Comparison of ENCODE assay signal across 1 cellular context in the genomic region with DNA sequence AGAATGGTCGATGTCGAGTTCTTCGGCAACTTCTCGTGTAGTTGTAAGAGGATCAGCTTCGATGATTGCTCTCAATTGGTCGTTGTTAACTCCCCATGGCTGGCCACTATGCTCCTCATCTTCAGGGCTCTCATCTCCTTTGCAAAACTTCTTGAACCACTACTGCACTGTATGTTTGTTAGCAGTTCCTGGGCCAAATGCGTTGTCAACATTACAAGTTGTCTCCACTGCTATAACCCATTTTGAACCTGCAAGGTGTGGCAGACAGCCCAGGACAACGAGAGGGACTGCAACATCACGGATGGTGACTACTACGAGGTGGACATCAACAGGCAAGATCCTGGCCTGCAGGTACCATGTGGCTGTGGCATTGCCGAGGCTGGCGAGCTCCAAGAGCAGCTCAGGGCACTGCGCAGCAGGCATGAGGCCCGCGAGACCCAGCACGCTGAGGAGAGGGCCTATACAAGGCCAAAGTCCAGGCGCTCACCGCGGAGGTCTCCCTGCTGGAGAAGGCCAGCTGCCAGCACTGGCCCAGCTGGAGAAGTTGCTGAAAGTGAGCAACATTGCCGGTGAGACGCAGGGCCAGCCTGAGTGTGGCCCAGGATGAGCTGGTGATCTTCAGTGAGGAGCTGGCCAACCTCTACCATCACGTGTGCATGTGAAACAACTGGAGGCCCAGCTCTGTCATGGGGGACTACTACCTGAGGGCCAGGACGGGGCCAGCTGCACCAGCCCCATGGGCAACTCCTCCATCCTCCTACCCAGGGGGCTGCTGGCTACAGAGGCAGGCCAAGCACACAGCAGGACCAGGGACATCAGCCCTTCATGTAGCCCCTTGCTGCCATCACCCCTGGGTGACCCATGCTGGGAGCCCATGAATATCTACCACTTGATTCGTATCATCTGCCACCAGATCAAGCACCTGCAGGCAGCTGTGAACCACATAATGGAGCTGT.
TF ChIP-seq lines count a peak whose summit lies in the region.

No MANE protein-coding gene starts in this region.

TF ChIP-seq in HepG2, 621 proteins besides CTCF, POLR2A, EP300 and RAD21 (continued from another document and continues in another):
- TF ChIP-seq, protein P1, sequence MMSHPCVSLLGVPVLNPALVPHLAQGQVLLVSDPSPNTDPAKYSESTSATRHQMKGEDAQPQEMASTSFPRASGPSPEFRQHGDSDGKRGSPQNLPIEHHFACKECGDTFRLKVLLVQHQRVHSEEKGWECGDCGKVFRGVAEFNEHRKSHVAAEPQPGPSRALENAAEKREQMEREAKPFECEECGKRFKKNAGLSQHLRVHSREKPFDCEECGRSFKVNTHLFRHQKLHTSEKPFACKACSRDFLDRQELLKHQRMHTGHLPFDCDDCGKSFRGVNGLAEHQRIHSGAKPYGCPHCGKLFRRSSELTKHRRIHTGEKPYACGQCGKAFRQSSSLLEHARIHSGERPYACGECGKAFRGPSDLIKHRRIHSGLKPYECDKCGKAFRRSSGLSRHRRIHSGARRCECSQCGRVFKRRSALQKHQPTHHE (CRISPR knock-in tag; IDR thresholded peaks at IDR 0.05; ENCODE audit: borderline replicate concordance), result 0 out of 2 replicates have a peak, but pooled peaks have one; percentile 68
- no peak for TF ChIP-seq ZFAT (CRISPR knock-in tag; conservative IDR thresholded peaks at IDR 0.05)
- TF ChIP-seq, protein P2, sequence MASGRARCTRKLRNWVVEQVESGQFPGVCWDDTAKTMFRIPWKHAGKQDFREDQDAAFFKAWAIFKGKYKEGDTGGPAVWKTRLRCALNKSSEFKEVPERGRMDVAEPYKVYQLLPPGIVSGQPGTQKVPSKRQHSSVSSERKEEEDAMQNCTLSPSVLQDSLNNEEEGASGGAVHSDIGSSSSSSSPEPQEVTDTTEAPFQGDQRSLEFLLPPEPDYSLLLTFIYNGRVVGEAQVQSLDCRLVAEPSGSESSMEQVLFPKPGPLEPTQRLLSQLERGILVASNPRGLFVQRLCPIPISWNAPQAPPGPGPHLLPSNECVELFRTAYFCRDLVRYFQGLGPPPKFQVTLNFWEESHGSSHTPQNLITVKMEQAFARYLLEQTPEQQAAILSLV (CRISPR knock-in tag; IDR thresholded peaks at IDR 0.05; ENCODE audit: borderline replicate concordance), result peak; percentile 77; the same call in 1 of the 2 replicates
- peak; percentile 95 for TF ChIP-seq CHCHD3 (CRISPR knock-in tag; IDR thresholded peaks at IDR 0.05)
- no peak for TF ChIP-seq ZNF256 (CRISPR knock-in tag; conservative IDR thresholded peaks at IDR 0.05)
- TF ChIP-seq ZNF232 (CRISPR knock-in tag; IDR thresholded peaks at IDR 0.05; ENCODE audit: borderline replicate concordance), result no peak
- TF ChIP-seq PPARG (CRISPR knock-in tag; conservative IDR thresholded peaks at IDR 0.05), result no peak
- peak; percentile 37; the same call in 1 of the 2 replicates for TF ChIP-seq SRY (CRISPR knock-in tag; IDR thresholded peaks at IDR 0.05)
- no peak for TF ChIP-seq ELF1 (CRISPR knock-in tag; IDR thresholded peaks at IDR 0.05)
- TF ChIP-seq ZFP1 (CRISPR knock-in tag; IDR thresholded peaks at IDR 0.05), result no peak
- TF ChIP-seq ZNF530 (CRISPR knock-in tag; IDR thresholded peaks at IDR 0.05; ENCODE audit: low read depth), result no peak
- no peak for TF ChIP-seq RARG (CRISPR knock-in tag; IDR thresholded peaks at IDR 0.05; ENCODE audit: low read depth)
- no peak; the same call in 1 of the 2 replicates for TF ChIP-seq ZBTB42 (CRISPR knock-in tag; IDR thresholded peaks at IDR 0.05)
- no peak for TF ChIP-seq ISL2 (CRISPR knock-in tag; IDR thresholded peaks at IDR 0.05)
- TF ChIP-seq, protein P3, sequence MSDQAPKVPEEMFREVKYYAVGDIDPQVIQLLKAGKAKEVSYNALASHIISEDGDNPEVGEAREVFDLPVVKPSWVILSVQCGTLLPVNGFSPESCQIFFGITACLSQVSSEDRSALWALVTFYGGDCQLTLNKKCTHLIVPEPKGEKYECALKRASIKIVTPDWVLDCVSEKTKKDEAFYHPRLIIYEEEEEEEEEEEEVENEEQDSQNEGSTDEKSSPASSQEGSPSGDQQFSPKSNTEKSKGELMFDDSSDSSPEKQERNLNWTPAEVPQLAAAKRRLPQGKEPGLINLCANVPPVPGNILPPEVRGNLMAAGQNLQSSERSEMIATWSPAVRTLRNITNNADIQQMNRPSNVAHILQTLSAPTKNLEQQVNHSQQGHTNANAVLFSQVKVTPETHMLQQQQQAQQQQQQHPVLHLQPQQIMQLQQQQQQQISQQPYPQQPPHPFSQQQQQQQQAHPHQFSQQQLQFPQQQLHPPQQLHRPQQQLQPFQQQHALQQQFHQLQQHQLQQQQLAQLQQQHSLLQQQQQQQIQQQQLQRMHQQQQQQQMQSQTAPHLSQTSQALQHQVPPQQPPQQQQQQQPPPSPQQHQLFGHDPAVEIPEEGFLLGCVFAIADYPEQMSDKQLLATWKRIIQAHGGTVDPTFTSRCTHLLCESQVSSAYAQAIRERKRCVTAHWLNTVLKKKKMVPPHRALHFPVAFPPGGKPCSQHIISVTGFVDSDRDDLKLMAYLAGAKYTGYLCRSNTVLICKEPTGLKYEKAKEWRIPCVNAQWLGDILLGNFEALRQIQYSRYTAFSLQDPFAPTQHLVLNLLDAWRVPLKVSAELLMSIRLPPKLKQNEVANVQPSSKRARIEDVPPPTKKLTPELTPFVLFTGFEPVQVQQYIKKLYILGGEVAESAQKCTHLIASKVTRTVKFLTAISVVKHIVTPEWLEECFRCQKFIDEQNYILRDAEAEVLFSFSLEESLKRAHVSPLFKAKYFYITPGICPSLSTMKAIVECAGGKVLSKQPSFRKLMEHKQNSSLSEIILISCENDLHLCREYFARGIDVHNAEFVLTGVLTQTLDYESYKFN (CRISPR knock-in tag; conservative IDR thresholded peaks at IDR 0.05), result peak; percentile 67
- TF ChIP-seq SIX1 (CRISPR knock-in tag; IDR thresholded peaks at IDR 0.05; ENCODE audit: borderline replicate concordance), result no peak
- TF ChIP-seq, protein P4, sequence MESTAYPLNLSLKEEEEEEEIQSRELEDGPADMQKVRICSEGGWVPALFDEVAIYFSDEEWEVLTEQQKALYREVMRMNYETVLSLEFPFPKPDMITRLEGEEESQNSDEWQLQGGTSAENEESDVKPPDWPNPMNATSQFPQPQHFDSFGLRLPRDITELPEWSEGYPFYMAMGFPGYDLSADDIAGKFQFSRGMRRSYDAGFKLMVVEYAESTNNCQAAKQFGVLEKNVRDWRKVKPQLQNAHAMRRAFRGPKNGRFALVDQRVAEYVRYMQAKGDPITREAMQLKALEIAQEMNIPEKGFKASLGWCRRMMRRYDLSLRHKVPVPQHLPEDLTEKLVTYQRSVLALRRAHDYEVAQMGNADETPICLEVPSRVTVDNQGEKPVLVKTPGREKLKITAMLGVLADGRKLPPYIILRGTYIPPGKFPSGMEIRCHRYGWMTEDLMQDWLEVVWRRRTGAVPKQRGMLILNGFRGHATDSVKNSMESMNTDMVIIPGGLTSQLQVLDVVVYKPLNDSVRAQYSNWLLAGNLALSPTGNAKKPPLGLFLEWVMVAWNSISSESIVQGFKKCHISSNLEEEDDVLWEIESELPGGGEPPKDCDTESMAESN (CRISPR knock-in tag; conservative IDR thresholded peaks at IDR 0.05), result peak; percentile 58; the same call in 1 of the 2 replicates
- peak; percentile 93 for TF ChIP-seq TOPORS (CRISPR knock-in tag; IDR thresholded peaks at IDR 0.05)
- no peak for TF ChIP-seq SSRP1 (CRISPR knock-in tag; IDR thresholded peaks at IDR 0.05)
- TF ChIP-seq, protein P5, sequence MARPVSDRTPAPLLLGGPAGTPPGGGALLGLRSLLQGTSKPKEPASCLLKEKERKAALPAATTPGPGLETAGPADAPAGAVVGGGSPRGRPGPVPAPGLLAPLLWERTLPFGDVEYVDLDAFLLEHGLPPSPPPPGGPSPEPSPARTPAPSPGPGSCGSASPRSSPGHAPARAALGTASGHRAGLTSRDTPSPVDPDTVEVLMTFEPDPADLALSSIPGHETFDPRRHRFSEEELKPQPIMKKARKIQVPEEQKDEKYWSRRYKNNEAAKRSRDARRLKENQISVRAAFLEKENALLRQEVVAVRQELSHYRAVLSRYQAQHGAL (CRISPR knock-in tag; IDR thresholded peaks at IDR 0.05; ENCODE audit: not compliant biosample characterization), result no peak
- no peak for TF ChIP-seq ZNF329 (CRISPR knock-in tag; IDR thresholded peaks at IDR 0.05; ENCODE audit: low read depth)
- peak; percentile 95 for TF ChIP-seq NRL (CRISPR knock-in tag; IDR thresholded peaks at IDR 0.05; ENCODE audit: borderline replicate concordance)
- TF ChIP-seq PHF8 (CRISPR knock-in tag; IDR thresholded peaks at IDR 0.05), result peak; percentile 74
- TF ChIP-seq, protein P6, sequence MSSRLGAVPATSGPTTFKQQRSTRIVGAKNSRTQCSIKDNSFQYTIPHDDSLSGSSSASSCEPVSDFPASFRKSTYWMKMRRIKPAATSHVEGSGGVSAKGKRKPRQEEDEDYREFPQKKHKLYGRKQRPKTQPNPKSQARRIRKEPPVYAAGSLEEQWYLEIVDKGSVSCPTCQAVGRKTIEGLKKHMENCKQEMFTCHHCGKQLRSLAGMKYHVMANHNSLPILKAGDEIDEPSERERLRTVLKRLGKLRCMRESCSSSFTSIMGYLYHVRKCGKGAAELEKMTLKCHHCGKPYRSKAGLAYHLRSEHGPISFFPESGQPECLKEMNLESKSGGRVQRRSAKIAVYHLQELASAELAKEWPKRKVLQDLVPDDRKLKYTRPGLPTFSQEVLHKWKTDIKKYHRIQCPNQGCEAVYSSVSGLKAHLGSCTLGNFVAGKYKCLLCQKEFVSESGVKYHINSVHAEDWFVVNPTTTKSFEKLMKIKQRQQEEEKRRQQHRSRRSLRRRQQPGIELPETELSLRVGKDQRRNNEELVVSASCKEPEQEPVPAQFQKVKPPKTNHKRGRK (CRISPR knock-in tag; IDR thresholded peaks at IDR 0.05), result no peak
- no peak for TF ChIP-seq FIP1L1 (IDR thresholded peaks at IDR 0.05; ENCODE audit: borderline replicate concordance, insufficient read depth, low read depth, low read length)
- TF ChIP-seq, protein P7, sequence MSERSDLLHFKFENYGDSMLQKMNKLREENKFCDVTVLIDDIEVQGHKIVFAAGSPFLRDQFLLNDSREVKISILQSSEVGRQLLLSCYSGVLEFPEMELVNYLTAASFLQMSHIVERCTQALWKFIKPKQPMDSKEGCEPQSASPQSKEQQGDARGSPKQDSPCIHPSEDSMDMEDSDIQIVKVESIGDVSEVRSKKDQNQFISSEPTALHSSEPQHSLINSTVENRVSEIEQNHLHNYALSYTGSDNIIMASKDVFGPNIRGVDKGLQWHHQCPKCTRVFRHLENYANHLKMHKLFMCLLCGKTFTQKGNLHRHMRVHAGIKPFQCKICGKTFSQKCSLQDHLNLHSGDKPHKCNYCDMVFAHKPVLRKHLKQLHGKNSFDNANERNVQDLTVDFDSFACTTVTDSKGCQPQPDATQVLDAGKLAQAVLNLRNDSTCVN (CRISPR knock-in tag; IDR thresholded peaks at IDR 0.05; ENCODE audit: borderline replicate concordance), result no peak; the same call in 1 of the 2 replicates
- TF ChIP-seq NFYB (CRISPR knock-in tag; IDR thresholded peaks at IDR 0.05), result no peak
- TF ChIP-seq, protein P8, sequence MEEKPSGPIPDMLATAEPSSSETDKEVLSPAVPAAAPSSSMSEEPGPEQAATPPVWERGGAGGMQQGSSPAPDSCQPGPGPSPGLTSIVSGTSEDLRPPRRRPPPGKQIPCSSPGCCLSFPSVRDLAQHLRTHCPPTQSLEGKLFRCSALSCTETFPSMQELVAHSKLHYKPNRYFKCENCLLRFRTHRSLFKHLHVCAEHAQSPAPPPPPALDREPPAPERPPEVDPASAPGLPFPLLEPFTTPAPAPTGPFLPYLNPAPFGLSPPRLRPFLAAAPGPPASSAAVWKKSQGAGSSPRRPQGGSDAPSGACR (CRISPR knock-in tag; IDR thresholded peaks at IDR 0.05), result no peak
- peak; percentile 65; the same call in 1 of the 2 replicates for TF ChIP-seq TBX2 (CRISPR knock-in tag; IDR thresholded peaks at IDR 0.05; ENCODE audit: borderline replicate concordance)
- TF ChIP-seq PAWR (CRISPR knock-in tag; IDR thresholded peaks at IDR 0.05; ENCODE audit: borderline replicate concordance), result no peak
- no peak for TF ChIP-seq ZNF775 (CRISPR knock-in tag; IDR thresholded peaks at IDR 0.05; ENCODE audit: borderline replicate concordance)
- TF ChIP-seq, protein P9, sequence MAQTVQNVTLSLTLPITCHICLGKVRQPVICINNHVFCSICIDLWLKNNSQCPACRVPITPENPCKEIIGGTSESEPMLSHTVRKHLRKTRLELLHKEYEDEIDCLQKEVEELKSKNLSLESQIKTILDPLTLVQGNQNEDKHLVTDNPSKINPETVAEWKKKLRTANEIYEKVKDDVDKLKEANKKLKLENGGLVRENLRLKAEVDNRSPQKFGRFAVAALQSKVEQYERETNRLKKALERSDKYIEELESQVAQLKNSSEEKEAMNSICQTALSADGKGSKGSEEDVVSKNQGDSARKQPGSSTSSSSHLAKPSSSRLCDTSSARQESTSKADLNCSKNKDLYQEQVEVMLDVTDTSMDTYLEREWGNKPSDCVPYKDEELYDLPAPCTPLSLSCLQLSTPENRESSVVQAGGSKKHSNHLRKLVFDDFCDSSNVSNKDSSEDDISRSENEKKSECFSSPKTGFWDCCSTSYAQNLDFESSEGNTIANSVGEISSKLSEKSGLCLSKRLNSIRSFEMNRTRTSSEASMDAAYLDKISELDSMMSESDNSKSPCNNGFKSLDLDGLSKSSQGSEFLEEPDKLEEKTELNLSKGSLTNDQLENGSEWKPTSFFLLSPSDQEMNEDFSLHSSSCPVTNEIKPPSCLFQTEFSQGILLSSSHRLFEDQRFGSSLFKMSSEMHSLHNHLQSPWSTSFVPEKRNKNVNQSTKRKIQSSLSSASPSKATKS (CRISPR knock-in tag; IDR thresholded peaks at IDR 0.05), result no peak
- TF ChIP-seq, protein P10, sequence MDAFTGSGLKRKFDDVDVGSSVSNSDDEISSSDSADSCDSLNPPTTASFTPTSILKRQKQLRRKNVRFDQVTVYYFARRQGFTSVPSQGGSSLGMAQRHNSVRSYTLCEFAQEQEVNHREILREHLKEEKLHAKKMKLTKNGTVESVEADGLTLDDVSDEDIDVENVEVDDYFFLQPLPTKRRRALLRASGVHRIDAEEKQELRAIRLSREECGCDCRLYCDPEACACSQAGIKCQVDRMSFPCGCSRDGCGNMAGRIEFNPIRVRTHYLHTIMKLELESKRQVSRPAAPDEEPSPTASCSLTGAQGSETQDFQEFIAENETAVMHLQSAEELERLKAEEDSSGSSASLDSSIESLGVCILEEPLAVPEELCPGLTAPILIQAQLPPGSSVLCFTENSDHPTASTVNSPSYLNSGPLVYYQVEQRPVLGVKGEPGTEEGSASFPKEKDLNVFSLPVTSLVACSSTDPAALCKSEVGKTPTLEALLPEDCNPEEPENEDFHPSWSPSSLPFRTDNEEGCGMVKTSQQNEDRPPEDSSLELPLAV (CRISPR knock-in tag; conservative IDR thresholded peaks at IDR 0.05; ENCODE audit: low read depth), result no peak
- TF ChIP-seq NKX3-1 (CRISPR knock-in tag; IDR thresholded peaks at IDR 0.05), result no peak
- TF ChIP-seq PHF21A (CRISPR knock-in tag; IDR thresholded peaks at IDR 0.05), result no peak
- TF ChIP-seq ZNF207 (IDR thresholded peaks at IDR 0.05; ENCODE audit: borderline replicate concordance), result no peak
- TF ChIP-seq ZNF225 (CRISPR knock-in tag; IDR thresholded peaks at IDR 0.05), result no peak
